Comparison of ENCODE assay signal across 18 cellular contexts in the genomic region with DNA sequence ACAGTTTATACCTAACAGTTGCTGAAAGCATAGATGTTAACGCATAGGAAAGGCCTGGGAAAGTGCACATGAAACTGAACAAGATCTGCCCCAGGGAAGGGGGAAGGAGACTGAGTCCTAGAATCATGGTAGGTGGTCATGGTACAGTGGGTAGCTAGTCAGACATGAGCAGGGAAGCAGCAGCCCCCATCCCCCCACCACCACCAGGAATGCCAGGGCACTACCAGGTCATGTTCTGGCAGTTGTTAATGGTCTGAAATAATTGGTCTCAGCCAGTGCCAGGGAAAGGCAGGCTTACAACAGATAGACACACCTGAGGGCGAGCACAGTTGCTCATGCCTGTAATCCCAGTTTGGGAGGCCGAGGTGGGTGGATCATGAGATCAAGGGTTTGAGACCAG.
"Had no signal": no experiment of that assay in that cellular context is flagged by ENCODE, and none has a peak within 500 bp of the region (broad histone marks: within the 10 kb centered on the region; RNA-seq: fewer than 3 reads in every experiment).

No MANE protein-coding gene starts in this region.

- H3K4me1 ChIP-seq: ascending aorta, breast epithelium, gastrocnemius medialis, heart right ventricle, left ventricle myocardium inferior, prostate gland, sigmoid colon, spleen, testis had no signal

- ATAC-seq: activated CD8-positive, alpha-beta T cell treated with anti-CD3 and anti-CD28 coated beads for 36 hours; gastrocnemius medialis; heart right ventricle; natural killer cell treated with Interleukin-12 subunit alpha and Interleukin-12 subunit beta and Interleukin-15 and Interleukin-18, amount 100 ng/mL, for 72 hours; stimulated activated naive CD8-positive, alpha-beta T cell treated with anti-CD3 and anti-CD28 coated beads, Interleukin-15, amount 100 ng/mL, for 72 hours had no signal

- H3K4me3 ChIP-seq: ascending aorta, breast epithelium, gastrocnemius medialis, heart right ventricle, left ventricle myocardium inferior, prostate gland, sigmoid colon, spleen, testis had no signal

- DNase-seq: activated B cell treated with CpG ODN at 0.5 μM for 24 hours; activated CD4-positive, alpha-beta T cell treated with anti-CD3 and anti-CD28 coated beads for 48 hours; activated CD8-positive, alpha-beta memory T cell treated with anti-CD3 and anti-CD28 coated beads, Interleukin-2, amount 50 U/mL, for 4 hours; activated CD8-positive, alpha-beta T cell treated with anti-CD3 and anti-CD28 coated beads for 36 hours; activated naive CD4-positive, alpha-beta T cell treated with Interleukin-2 at 50 U/mL for 16 hours; gastrocnemius medialis; heart right ventricle; left ventricle myocardium inferior; occipital lobe; sigmoid colon; spleen; stimulated activated naive CD8-positive, alpha-beta T cell treated with anti-CD3 and anti-CD28 coated beads, Interleukin-15, amount 100 ng/mL, for 72 hours; testis had no signal

- H3K27ac ChIP-seq: ascending aorta, breast epithelium, epithelial cell of prostate, gastrocnemius medialis, heart right ventricle, left ventricle myocardium inferior, prostate gland, sigmoid colon, spleen, testis had no signal

- H3K36me3 ChIP-seq: ascending aorta, breast epithelium, gastrocnemius medialis, heart right ventricle, left ventricle myocardium inferior, prostate gland, sigmoid colon, spleen had no signal

- H3K9me3 ChIP-seq: ascending aorta, breast epithelium, gastrocnemius medialis, heart right ventricle, left ventricle myocardium inferior, prostate gland, sigmoid colon, spleen, testis had no signal

- H3K27me3 ChIP-seq: ascending aorta, breast epithelium, gastrocnemius medialis, sigmoid colon, testis had no signal
